Comparison of ENCODE assay signal across 24 cellular contexts in the genomic region with DNA sequence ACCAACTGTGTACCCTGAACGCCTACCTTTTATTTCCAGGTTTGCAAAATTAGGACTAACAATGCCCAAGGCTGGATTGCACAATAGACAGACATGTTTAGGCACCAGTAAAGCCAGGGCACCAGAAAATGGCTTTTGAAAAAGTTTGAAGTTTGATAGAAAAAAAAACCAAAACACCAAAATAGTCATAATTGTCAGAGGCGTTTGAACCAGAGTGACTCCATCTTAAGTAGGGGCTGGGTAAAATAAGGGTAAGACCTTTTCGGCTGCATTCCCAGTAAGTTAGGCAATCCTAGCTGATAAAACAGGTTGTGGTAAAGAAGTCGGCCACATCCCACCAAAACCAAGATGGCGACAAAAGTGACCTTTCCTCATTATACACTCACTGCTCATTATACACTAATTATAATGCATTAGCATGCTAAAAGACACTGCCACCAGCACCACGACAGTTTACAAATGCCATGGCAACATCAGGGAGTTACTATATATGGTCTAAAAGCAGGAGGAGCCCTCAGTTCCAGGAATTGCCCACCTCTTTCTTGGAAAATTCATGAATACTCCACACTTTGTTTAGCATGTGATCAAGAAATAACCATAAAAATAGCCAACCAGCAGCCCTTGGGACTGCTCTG.
"Had no signal": no experiment of that assay in that cellular context is flagged by ENCODE, and none has a peak within 500 bp of the region (broad histone marks: within the 10 kb centered on the region; RNA-seq: fewer than 3 reads in every experiment).

No MANE protein-coding gene starts in this region.

- H3K36me3 Mint-ChIP-seq: activated naive CD8-positive, alpha-beta T cell; natural killer cell treated with Interleukin-12 subunit alpha and Interleukin-12 subunit beta and Interleukin-15 and Interleukin-18, amount 100 ng/mL, for 72 hours; type B pancreatic cell; WTC11 had no signal

- H3K4me3 Mint-ChIP-seq: activated CD8-positive, alpha-beta T cell treated with anti-CD3 and anti-CD28 coated beads for 36 hours; activated naive CD8-positive, alpha-beta T cell; activated T-cell treated with anti-CD3 and anti-CD28 coated beads, Interleukin-2, amount 50 U/mL, for 72 hours; central memory CD8-positive, alpha-beta T cell; natural killer cell treated with Interleukin-12 subunit alpha and Interleukin-12 subunit beta and Interleukin-15 and Interleukin-18, amount 100 ng/mL, for 72 hours; type B pancreatic cell; WTC11 had no signal

- DNase-seq: activated CD4-positive, alpha-beta T cell treated with anti-CD3 and anti-CD28 coated beads for 48 hours; activated CD8-positive, alpha-beta memory T cell treated with anti-CD3 and anti-CD28 coated beads, Interleukin-2, amount 50 U/mL, for 4 hours; activated CD8-positive, alpha-beta T cell treated with anti-CD3 and anti-CD28 coated beads for 36 hours; activated gamma-delta T cell treated with Interleukin-2 at 50 U/mL for 16 hours; activated T-cell treated with anti-CD3 and anti-CD28 coated beads, Interleukin-2, amount 50 U/mL, for 72 hours; amniotic stem cell; body of pancreas; cortex of kidney; effector memory CD4-positive, alpha-beta T cell; islet precursor cell; left ventricle myocardium superior; mesendoderm; posterior cingulate gyrus; stimulated activated CD4-positive, alpha-beta T cell treated with anti-CD3 and anti-CD28 coated beads, Interleukin-15, amount 100 ng/mL, for 24 hours; stimulated activated CD4-positive, alpha-beta T cell treated with anti-CD3 and anti-CD28 coated beads, Interleukin-4, amount 100 ng/mL, for 1 hour; stimulated activated CD8-positive, alpha-beta memory T cell treated with anti-CD3 and anti-CD28 coated beads, Interleukin-4, amount 100 ng/mL, for 48 hours; stimulated activated naive CD8-positive, alpha-beta T cell treated with anti-CD3 and anti-CD28 coated beads, Interleukin-15, Interleukin-2, amounts not matched to agents 100 U/mL and 50 U/mL, for 24 hours had no signal

- H3K4me1 ChIP-seq: body of pancreas had no signal

- H3K9me3 ChIP-seq: body of pancreas had no signal

- H3K27me3 ChIP-seq: body of pancreas had no signal

- H3K4me3 ChIP-seq: body of pancreas, skin epidermis had no signal

- ATAC-seq: activated CD8-positive, alpha-beta T cell treated with anti-CD3 and anti-CD28 coated beads for 36 hours; activated T-cell treated with anti-CD3 and anti-CD28 coated beads, Interleukin-2, amount 50 U/mL, for 72 hours; body of pancreas; left ventricle myocardium superior; natural killer cell treated with Interleukin-12 subunit alpha and Interleukin-12 subunit beta and Interleukin-15 and Interleukin-18, amount 100 ng/mL, for 72 hours; stimulated activated naive CD8-positive, alpha-beta T cell treated with anti-CD3 and anti-CD28 coated beads, Interleukin-15, Interleukin-2, amounts not matched to agents 100 U/mL and 50 U/mL, for 24 hours; WTC11 had no signal

- H3K27ac ChIP-seq: body of pancreas, epithelial cell of prostate had no signal

- H3K27ac Mint-ChIP-seq: activated CD8-positive, alpha-beta T cell treated with anti-CD3 and anti-CD28 coated beads for 36 hours; activated naive CD8-positive, alpha-beta T cell; activated T-cell treated with anti-CD3 and anti-CD28 coated beads, Interleukin-2, amount 50 U/mL, for 72 hours; natural killer cell treated with Interleukin-12 subunit alpha and Interleukin-12 subunit beta and Interleukin-15 and Interleukin-18, amount 100 ng/mL, for 72 hours; type B pancreatic cell; WTC11 had no signal

- H3K9me3 Mint-ChIP-seq: activated CD8-positive, alpha-beta T cell treated with anti-CD3 and anti-CD28 coated beads for 36 hours; activated T-cell treated with anti-CD3 and anti-CD28 coated beads, Interleukin-2, amount 50 U/mL, for 72 hours; central memory CD8-positive, alpha-beta T cell; natural killer cell treated with Interleukin-12 subunit alpha and Interleukin-12 subunit beta and Interleukin-15 and Interleukin-18, amount 100 ng/mL, for 72 hours; type B pancreatic cell; WTC11 had no signal
